In the genomic region with DNA sequence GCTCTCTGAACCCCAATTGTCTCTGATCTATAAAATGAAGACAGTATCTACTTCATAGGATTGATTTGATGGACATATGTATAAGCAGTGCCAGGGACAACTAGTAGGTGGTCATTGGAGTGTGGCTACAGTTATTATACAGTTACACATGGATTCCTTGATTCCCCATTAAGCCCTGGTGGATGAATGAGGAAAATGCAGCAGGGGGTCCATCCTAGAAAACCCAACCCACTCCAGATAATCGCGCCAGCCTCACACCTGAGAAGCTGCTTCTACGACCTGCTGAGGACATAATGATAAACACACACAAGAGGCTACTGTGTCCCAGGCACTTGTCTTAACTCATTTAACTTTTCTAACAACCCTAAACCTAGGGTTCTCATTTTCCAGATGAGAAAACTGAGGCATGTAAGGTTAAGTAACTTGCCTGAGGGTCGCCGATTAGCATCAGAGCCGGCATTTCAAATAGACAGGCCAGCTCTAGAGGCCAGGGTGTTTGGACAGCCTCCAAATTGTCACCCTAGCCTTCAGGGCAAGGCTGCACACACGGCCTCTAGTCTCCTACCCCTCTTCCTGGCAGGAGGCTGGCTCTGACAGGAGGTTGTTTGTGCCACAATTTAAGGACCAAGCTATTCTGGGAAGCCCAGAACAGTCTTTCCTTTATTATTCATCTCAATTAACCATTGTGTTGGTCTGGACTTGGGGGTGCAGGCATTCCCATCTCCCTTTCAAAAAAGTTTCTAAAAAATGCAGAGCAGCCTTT, we compare ENCODE assay signal across 10 cellular contexts. TPM values are rescaled to one million over a fixed set of nuclear protein-coding genes. Genes with fewer than 3 reads are reported as not detected.
DNase-seq lines count a peak whose midpoint lies in the region; ATAC-seq and TF ChIP-seq lines count a peak whose summit lies in the region.
"Had no signal": no experiment of that assay in that cellular context is flagged by ENCODE, and none has a peak within 500 bp of the region (broad histone marks: within the 10 kb centered on the region; RNA-seq: fewer than 3 reads in every experiment).

No MANE protein-coding gene starts in this region.

- H3K9me3 ChIP-seq in lung (ENCODE audit: control insufficient read depth in 2 of 2, insufficient read depth in 1 of 2, low read length in 1 of 2) (no peaks in the 10 kb centered on the region), subcutaneous abdominal adipose tissue (ENCODE audit: control insufficient read depth in 5 of 5, low read length in 5 of 5) (no peaks in the 10 kb centered on the region), MM.1S (replicated peaks; ENCODE audit: insufficient read depth, low read length) (no peaks in the 10 kb centered on the region)

- peaks cover 7 to 13% of the 10 kb centered on the region in 2 donors for H3K36me3 ChIP-seq in lung (ENCODE audit: control insufficient read depth in 2 of 2, insufficient read depth in 2 of 2, low read length in 2 of 2)
- H3K36me3 ChIP-seq in subcutaneous abdominal adipose tissue (ENCODE audit: control insufficient read depth in 5 of 5, insufficient read depth in 5 of 5, low read length in 5 of 5): peaks cover 8 to 34% (median 20%) of the 10 kb centered on the region in 5 donors
- peaks cover 5% of the 10 kb centered on the region; the same call in 1 of the 2 replicates for H3K36me3 ChIP-seq in MM.1S (replicated peaks; ENCODE audit: insufficient read depth, low read length)

- H3K27ac ChIP-seq in dorsolateral prefrontal cortex (peak overlapping the region in 52 of 59 donors; percentile 1 to 90 (median 62)), lung (ENCODE audit: low read depth in 1 of 2, low read length in 1 of 2) (peak overlapping the region; percentile 14 to 64), subcutaneous abdominal adipose tissue (ENCODE audit: low read depth, low read length) (peak overlapping the region; percentile 67), MM.1S (ENCODE audit: low read length) (no peak overlapping the region)
- H3K27ac ChIP-seq: 22Rv1 had no signal

- H3K4me3 ChIP-seq in dorsolateral prefrontal cortex (peak overlapping the region in 1 of 59 donors; percentile 6), lung (no peak overlapping the region), subcutaneous abdominal adipose tissue (ENCODE audit: low read depth in 1 of 5, low read length in 5 of 5) (no peak overlapping the region), MM.1S (ENCODE audit: low read length) (no peak overlapping the region)

- H3F3A ChIP-seq in MM.1S (ENCODE audit: insufficient read depth, low read length): peaks cover 34% of the 10 kb centered on the region

- no peak for TF ChIP-seq CTCF in dorsolateral prefrontal cortex (IDR thresholded peaks at IDR 0.05 in 54 of 56, conservative IDR thresholded peaks at IDR 0.05 in 2 of 56; ENCODE audit: low read depth in 1 of 56, partially characterized antibody in 56 of 56)
- no peak for TF ChIP-seq CTCF in lung (IDR thresholded peaks at IDR 0.05; ENCODE audit: control extremely low read depth, extremely low read depth)
- no peak for TF ChIP-seq CTCF in MM.1S (IDR thresholded peaks at IDR 0.05; ENCODE audit: low read length)

- no peaks in the 10 kb centered on the region for H4K20me1 ChIP-seq in MM.1S (ENCODE audit: insufficient read depth, low read length)

- in situ Hi-C loops in KBM-7 (cut with MboI; ENCODE audit: low pct_unique_long_range_greater_than_20kb, low sequenced_read_pairs): no loop called here

- H3K9me2 ChIP-seq in MM.1S (replicated peaks; ENCODE audit: insufficient read depth, low read length): no peaks in the 10 kb centered on the region

- H3K4me1 ChIP-seq in lung (ENCODE audit: control insufficient read depth in 2 of 2, insufficient read depth in 2 of 2, low read length in 2 of 2) (peaks cover 28 to 58% of the 10 kb centered on the region in 2 donors), subcutaneous abdominal adipose tissue (ENCODE audit: control insufficient read depth in 5 of 5, insufficient read depth in 5 of 5, low read length in 5 of 5) (peaks cover 9 to 88% (median 17%) of the 10 kb centered on the region in 5 donors), MM.1S (ENCODE audit: low read length) (peaks cover 40% of the 10 kb centered on the region)

- H3K27me3 ChIP-seq in dorsolateral prefrontal cortex: no peaks in the 10 kb centered on the region
- H3K27me3 ChIP-seq in lung (ENCODE audit: control insufficient read depth, insufficient read depth): no peaks in the 10 kb centered on the region
- no peaks in the 10 kb centered on the region for H3K27me3 ChIP-seq in subcutaneous abdominal adipose tissue (ENCODE audit: control insufficient read depth in 5 of 5, insufficient read depth in 4 of 5, low read length in 5 of 5)
- H3K27me3 ChIP-seq in MM.1S (replicated peaks; ENCODE audit: insufficient read depth, low read length): no peaks in the 10 kb centered on the region

- 64 to 79% methylated on average over 7 of the region's 7 CpGs for WGBS in lung, 2 donors

- DNase-seq in NCI-H2029 (lab: John Stamatoyannopoulos, UW) (peak; percentile 13), NCI-H2029 treated with DMSO at 0.1 percent for 48 hours (lab: John Stamatoyannopoulos, UW) (no peak), dorsolateral prefrontal cortex (peak in 2 of 10 donors; percentile 49 to 63), lung (ENCODE audit: low spot score) (no peak), NCI-H2107 treated with DMSO at 0.1 percent for 48 hours (lab: John Stamatoyannopoulos, UW; ENCODE audit: unreplicated experiment) (no peak), KBM-7 (no peak), MM.1S (no peak)
- DNase-seq: NCI-H526 treated with DMSO at 0.1 percent for 48 hours had no signal

- ATAC-seq in lung (ENCODE audit: insufficient read depth, low FRiP score): no peak

- H3K9ac ChIP-seq in subcutaneous abdominal adipose tissue (ENCODE audit: low read length in 5 of 5) (peak overlapping the region in 1 of 5 donors; percentile 37), MM.1S (ENCODE audit: low read length) (no peak overlapping the region)

- no peak overlapping the region for H3K4me2 ChIP-seq in MM.1S (ENCODE audit: low read depth, low read length)

- intact Hi-C loops in dorsolateral prefrontal cortex (cut with DNase I): loop anchor here in 1 of 2 donors (5.0 kb wide), 1 partner anchor 33 kb away; a partner anchor contains a TSS

- H2AFZ ChIP-seq in MM.1S (ENCODE audit: low read length): no peak overlapping the region

- H3K79me2 ChIP-seq in MM.1S (ENCODE audit: low read length): peaks cover 33% of the 10 kb centered on the region

RNA-seq across cellular contexts. Expression of a gene that starts 3.8 kb away (rescaled TPM):
- total RNA-seq in dorsolateral prefrontal cortex (1 to 10 TPM in 9 of 120 experiments, under 1 TPM in 17, not detected in 94; 0.50 to 1.8 (median 0.85) TPM), lung (1 to 10 TPM in 1 of 2 donors, not detected in 1; 3.6 TPM)
- polyA plus RNA-seq in lung: under 1 TPM in 1 of 2 donors, not detected in 1; 0.58 TPM

RNA-seq across cellular contexts. Expression of a gene that starts 31.8 kb away (rescaled TPM):
- total RNA-seq in dorsolateral prefrontal cortex (100 to 1,000 TPM; 235 to 598 (median 367) TPM), lung (100 to 1,000 TPM; 457 to 833 TPM)
- polyA plus RNA-seq in lung: 100 to 1,000 TPM; 215 to 620 TPM
